ENCODE assay signal across 12 cellular contexts in the genomic region with DNA sequence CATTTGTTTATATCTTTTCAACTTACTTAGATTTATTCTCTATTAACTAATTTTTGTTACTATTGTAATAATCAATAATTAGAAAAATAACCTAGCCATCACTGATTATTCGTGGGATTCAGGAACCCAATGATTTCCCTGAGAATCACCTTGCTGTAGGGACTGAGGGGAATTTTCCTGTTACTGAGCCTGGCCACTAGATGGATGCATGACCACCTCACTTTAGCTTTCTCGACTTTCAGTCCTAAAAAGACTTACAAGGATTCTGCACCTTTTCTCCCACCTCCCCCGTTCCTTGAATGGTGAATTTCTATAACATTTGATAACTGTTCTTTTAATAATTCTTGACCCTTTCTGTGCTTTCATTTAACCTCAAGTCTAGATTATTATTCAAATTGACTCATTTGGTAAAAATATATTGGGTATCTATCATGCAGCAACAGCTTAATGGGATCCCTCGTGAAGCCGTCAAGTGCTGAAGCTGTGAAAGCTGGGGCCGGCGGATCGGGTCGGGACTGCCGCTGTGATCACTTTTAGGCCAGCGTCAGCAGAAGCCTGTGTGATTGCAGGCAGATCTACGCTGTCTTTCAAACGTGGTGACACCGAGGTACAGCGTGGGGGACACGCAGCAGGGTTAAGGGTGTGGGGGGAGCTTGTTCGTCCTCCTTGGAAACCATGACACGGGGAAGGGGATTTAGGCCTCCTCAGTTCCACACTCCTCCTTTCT. TPM values are rescaled to one million over a fixed set of nuclear protein-coding genes. Genes with fewer than 3 reads are reported as not detected.
A peak's percentile ranks its signal among the peaks of the same experiment; 100 is the strongest.
DNase-seq lines count a peak whose midpoint lies in the region; TF ChIP-seq lines count a peak whose summit lies in the region.
"Had no signal": no experiment of that assay in that cellular context is flagged by ENCODE, and none has a peak within 500 bp of the region (broad histone marks: within the 10 kb centered on the region; RNA-seq: fewer than 3 reads in every experiment).

No MANE protein-coding gene starts in this region.

- POLR2A ChIA-PET in activated CD4-positive, alpha-beta memory T cell treated with anti-CD3 and anti-CD28 coated beads for 36 hours (lab: Charles Lee), result no interaction called here

- intact Hi-C loops in activated CD4-positive, alpha-beta memory T cell treated with anti-CD3 and anti-CD28 coated beads for 36 hours (cut with micrococcal nuclease), result loop anchor here (10.0 kb wide), 3 partner anchors 139 to 1049 kb away; no protein-coding TSS in a partner anchor

- CTCF ChIA-PET in activated CD4-positive, alpha-beta memory T cell treated with anti-CD3 and anti-CD28 coated beads for 36 hours (lab: Charles Lee), result interaction anchor here (0.6 to 2.1 kb wide), 4 partner anchors 10 to 829 kb away, joined by 4 to 9 read pairs (median 6); no protein-coding TSS in a partner anchor

- H3K27me3 Mint-ChIP-seq in activated CD4-positive, alpha-beta memory T cell treated with anti-CD3 and anti-CD28 coated beads for 36 hours, result peaks cover 36% of the 10 kb centered on the region

- TF ChIP-seq CTCF in epithelial cell of proximal tubule (conservative IDR thresholded peaks at IDR 0.05; ENCODE audit: low read depth, low read length) (peak; percentile 43), retinal pigment epithelial cell (conservative IDR thresholded peaks at IDR 0.05; ENCODE audit: low read depth, low read length) (peak; percentile 54)

- H3K36me3 Mint-ChIP-seq in activated CD4-positive, alpha-beta memory T cell treated with anti-CD3 and anti-CD28 coated beads for 36 hours, result no peaks in the 10 kb centered on the region
- H3K36me3 Mint-ChIP-seq: stimulated activated effector memory CD8-positive, alpha-beta T cell treated with anti-CD3 and anti-CD28 coated beads, Interleukin-12 subunit alpha, Interleukin-12 subunit beta, amount 100 ng/mL, for 72 hours had no signal

- no peaks in the 10 kb centered on the region for H3K4me1 Mint-ChIP-seq in activated CD4-positive, alpha-beta memory T cell treated with anti-CD3 and anti-CD28 coated beads for 36 hours (ENCODE audit: low read depth)

- no peak overlapping the region for H3K4me3 ChIP-seq in epithelial cell of proximal tubule (ENCODE audit: low read depth, low read length)
- H3K4me3 ChIP-seq in retinal pigment epithelial cell (ENCODE audit: low read length), result no peak overlapping the region

- no peak overlapping the region for H3K4me3 Mint-ChIP-seq in activated CD4-positive, alpha-beta memory T cell treated with anti-CD3 and anti-CD28 coated beads for 36 hours
- H3K4me3 Mint-ChIP-seq: B cell; stimulated activated effector memory CD8-positive, alpha-beta T cell treated with anti-CD3 and anti-CD28 coated beads, Interleukin-12 subunit alpha, Interleukin-12 subunit beta, amount 100 ng/mL, for 72 hours had no signal

- H3K27ac Mint-ChIP-seq in activated CD4-positive, alpha-beta memory T cell treated with anti-CD3 and anti-CD28 coated beads for 36 hours, result no peak overlapping the region
- H3K27ac Mint-ChIP-seq: stimulated activated effector memory CD8-positive, alpha-beta T cell treated with anti-CD3 and anti-CD28 coated beads, Interleukin-12 subunit alpha, Interleukin-12 subunit beta, amount 100 ng/mL, for 72 hours had no signal

- no peaks in the 10 kb centered on the region for H3K9me3 Mint-ChIP-seq in activated CD4-positive, alpha-beta memory T cell treated with anti-CD3 and anti-CD28 coated beads for 36 hours
- H3K9me3 Mint-ChIP-seq: stimulated activated effector memory CD8-positive, alpha-beta T cell treated with anti-CD3 and anti-CD28 coated beads, Interleukin-12 subunit alpha, Interleukin-12 subunit beta, amount 100 ng/mL, for 72 hours had no signal

- DNase-seq in NCI-H1417 (lab: John Stamatoyannopoulos, UW) (peak in 2 of 3 experiments; percentile 25 to 37), NCI-H1417 treated with DMSO at 0.1 percent for 48 hours (lab: John Stamatoyannopoulos, UW) (no peak), NCI-H69 (lab: John Stamatoyannopoulos, UW) (peak; percentile 6), epithelial cell of proximal tubule (ENCODE audit: low read depth) (no peak), retinal pigment epithelial cell (ENCODE audit: low read depth) (no peak), pons (ENCODE audit: low spot score) (no peak), T-helper 2 cell (no peak)
- no peak for DNase-seq in activated CD4-positive, alpha-beta memory T cell treated with anti-CD3 and anti-CD28 coated beads for 36 hours
- DNase-seq: NCI-H146, T-helper 9 cell had no signal

RNA-seq across cellular contexts. Expression of a gene that starts 38.8 kb away (rescaled TPM):
- 25.9 and 39.4 TPM in 2 replicates for total RNA-seq in epithelial cell of proximal tubule
- total RNA-seq in activated CD4-positive, alpha-beta memory T cell treated with anti-CD3 and anti-CD28 coated beads for 36 hours, result 10 to 100 TPM; 20.8 to 21.8 TPM

Comparison
In these comparisons a context has a peak if more than half of its experiments do, and no peak if none do; other contexts are left out.
1. DNase-seq: peak in NCI-H1417 (2 of 3) and NCI-H69 (single experiment); none in NCI-H1417 treated with DMSO at 0.1 percent for 48 hours (single experiment), epithelial cell of proximal tubule (single experiment), retinal pigment epithelial cell (single experiment), activated CD4-positive, alpha-beta memory T cell treated with anti-CD3 and anti-CD28 coated beads for 36 hours (single experiment), pons (single experiment) and T-helper 2 cell (0 of 5).